9 cellular contexts compared by ENCODE assay signal in the genomic region with DNA sequence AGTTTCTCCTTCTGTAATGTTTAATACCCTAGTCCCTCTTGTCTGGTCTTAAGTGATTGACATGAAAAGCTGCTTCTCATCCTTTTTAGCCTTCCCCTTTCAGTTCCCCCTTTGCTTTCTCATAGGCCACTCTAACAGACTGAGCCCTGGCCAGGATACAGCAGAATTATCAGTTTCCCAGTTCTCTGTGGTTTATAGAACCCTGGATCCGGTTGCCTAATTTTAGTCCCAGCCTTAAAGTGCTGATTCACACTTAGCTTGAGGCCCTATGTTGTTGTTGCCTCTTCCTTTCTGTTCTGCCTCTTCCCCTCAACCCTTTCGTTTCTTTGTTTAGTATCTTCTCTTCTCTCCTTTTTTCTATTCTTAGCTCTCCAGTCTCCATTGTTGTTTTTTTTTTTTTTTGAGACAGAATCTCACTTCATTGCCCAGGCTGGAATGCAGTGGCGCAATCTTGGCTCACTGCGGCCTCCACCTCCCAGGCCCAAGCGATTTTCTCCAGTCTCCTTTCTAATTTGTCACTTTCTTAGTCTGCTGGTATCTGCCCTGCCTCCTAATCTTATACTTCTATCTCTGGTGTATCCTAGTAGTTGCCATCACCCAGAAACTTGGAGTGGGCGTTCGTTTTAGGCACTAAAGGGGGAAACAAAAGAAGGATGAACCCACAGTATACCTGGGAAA. TPM values are rescaled to one million over a fixed set of nuclear protein-coding genes. Genes with fewer than 3 reads are reported as not detected.
DNase-seq lines count a peak whose midpoint lies in the region; ATAC-seq, FAIRE-seq and TF ChIP-seq lines count a peak whose summit lies in the region.
"Had no signal": no experiment of that assay in that cellular context is flagged by ENCODE, and none has a peak within 500 bp of the region (broad histone marks: within the 10 kb centered on the region; RNA-seq: fewer than 3 reads in every experiment).

No MANE protein-coding gene starts in this region.

- H3K36me3 Mint-ChIP-seq in endothelial cell (ENCODE audit: low read depth, unreplicated experiment), result no peaks in the 10 kb centered on the region
- no peaks in the 10 kb centered on the region for H3K36me3 Mint-ChIP-seq in neural crest cell (ENCODE audit: low read depth)
- no peaks in the 10 kb centered on the region for H3K36me3 Mint-ChIP-seq in Calu3 (ENCODE audit: insufficient read depth, unreplicated experiment)

- H3K9me2 ChIP-seq in PC-3 (replicated peaks; ENCODE audit: low read length), result no peaks in the 10 kb centered on the region

- ATAC-seq in PC-3 (peak; percentile 58; the same call in 1 of the 2 replicates), HG03565 (IDR thresholded peaks at IDR 0.05; ENCODE audit: unreplicated experiment) (no peak)

- no peak overlapping the region for H3K4me2 ChIP-seq in PC-3 (ENCODE audit: low read length)

- H3K27me3 Mint-ChIP-seq in endothelial cell (ENCODE audit: unreplicated experiment), result peaks cover 6% of the 10 kb centered on the region
- no peaks in the 10 kb centered on the region for H3K27me3 Mint-ChIP-seq in neural crest cell (ENCODE audit: low read depth)
- no peaks in the 10 kb centered on the region for H3K27me3 Mint-ChIP-seq in Calu3 (ENCODE audit: unreplicated experiment)

- no peak for TF ChIP-seq CTCF in PC-3 (conservative IDR thresholded peaks at IDR 0.05; ENCODE audit: low read depth, low read length)
- no peak for TF ChIP-seq CTCF in endothelial cell (IDR thresholded peaks at IDR 0.05; ENCODE audit: unreplicated experiment)
- no peak for TF ChIP-seq CTCF in neural crest cell (conservative IDR thresholded peaks at IDR 0.05)
- TF ChIP-seq CTCF in Calu3 (IDR thresholded peaks at IDR 0.05; ENCODE audit: unreplicated experiment), result no peak

- H3F3A ChIP-seq in PC-3 (ENCODE audit: low read length, unreplicated experiment), result no peaks in the 10 kb centered on the region

- H3K9ac ChIP-seq in PC-3 (ENCODE audit: low read length), result no peak overlapping the region

- peaks cover 8% of the 10 kb centered on the region; the same call in 1 of the 2 replicates for H3K4me1 ChIP-seq in PC-3 (ENCODE audit: insufficient read depth, low read length)
- H3K4me1 ChIP-seq: psoas muscle had no signal

- CTCF ChIA-PET in PC-3 (lab: Charles Lee) (no interaction called here), Calu3 (lab: Charles Lee) (no interaction called here)

- H3K4me3 ChIP-seq in PC-3 (ENCODE audit: low read length), result no peak overlapping the region
- H3K4me3 ChIP-seq: psoas muscle had no signal

- H3K36me3 ChIP-seq in PC-3 (ENCODE audit: low read depth, low read length), result no peaks in the 10 kb centered on the region

- no peaks in the 10 kb centered on the region for H3K9me3 Mint-ChIP-seq in endothelial cell (ENCODE audit: unreplicated experiment)
- H3K9me3 Mint-ChIP-seq in neural crest cell, result no peaks in the 10 kb centered on the region
- H3K9me3 Mint-ChIP-seq in Calu3 (ENCODE audit: low read depth, unreplicated experiment), result no peaks in the 10 kb centered on the region

- no peak for TF ChIP-seq POLR2A in H54 (IDR thresholded peaks at IDR 0.05; ENCODE audit: low read depth, low read length)

- H3K27ac Mint-ChIP-seq in endothelial cell (ENCODE audit: unreplicated experiment) (peak overlapping the region; percentile 82), neural crest cell (ENCODE audit: unreplicated experiment) (peak overlapping the region; percentile 69), Calu3 (ENCODE audit: unreplicated experiment) (no peak overlapping the region)

- POLR2A ChIA-PET in PC-3 (lab: Charles Lee; ENCODE audit: unreplicated experiment), result no interaction called here

- BruUV-seq in PC-3 (replicated peaks; lab: Mats Ljungman, UMichigan) (no TSS peak), Calu3 (replicated peaks; lab: Mats Ljungman, UMichigan) (no TSS peak)

- peaks cover 10% of the 10 kb centered on the region for H3K4me1 Mint-ChIP-seq in endothelial cell (ENCODE audit: unreplicated experiment)
- peaks cover 13% of the 10 kb centered on the region for H3K4me1 Mint-ChIP-seq in neural crest cell
- H3K4me1 Mint-ChIP-seq in Calu3 (ENCODE audit: low read depth, unreplicated experiment), result peaks cover 10% of the 10 kb centered on the region

- DNase-seq in GF-D8 (lab: John Stamatoyannopoulos, UW) (peak; percentile 93), H54 (ENCODE audit: insufficient read length, low spot score) (peak; percentile 27), PC-3 (peak; percentile 36), endothelial cell (ENCODE audit: low spot score) (no peak), neural crest cell (ENCODE audit: low read depth, low spot score) (no peak), COLO668 (lab: John Stamatoyannopoulos, UW; ENCODE audit: unreplicated experiment) (no peak), Calu3 (no peak)

- H3K4me3 Mint-ChIP-seq in endothelial cell (ENCODE audit: unreplicated experiment) (no peak overlapping the region), neural crest cell (no peak overlapping the region), Calu3 (ENCODE audit: low read depth, unreplicated experiment) (no peak overlapping the region)

- H4K20me1 ChIP-seq in PC-3 (ENCODE audit: low read length), result no peaks in the 10 kb centered on the region

- intact Hi-C loops in PC-3 (cut with micrococcal nuclease) (loop anchor here (5.0 kb wide), 1 partner anchor 230 kb away; no protein-coding TSS in a partner anchor), Calu3 (cut with micrococcal nuclease; ENCODE audit: unreplicated experiment) (no loop called here)

- no peaks in the 10 kb centered on the region for H3K27me3 ChIP-seq in PC-3 (ENCODE audit: low read length)

- H3K79me2 ChIP-seq in PC-3 (ENCODE audit: low read length), result no peaks in the 10 kb centered on the region

- FAIRE-seq in H54 (lab: Jason Lieb, UNC), result no peak

- H3K27ac ChIP-seq in PC-3 (ENCODE audit: low read length), result no peak overlapping the region
- H3K27ac ChIP-seq: psoas muscle had no signal

- H3K9me3 ChIP-seq in PC-3 (ENCODE audit: low read length), result no peaks in the 10 kb centered on the region
- H3K9me3 ChIP-seq: psoas muscle had no signal

- peak overlapping the region; percentile 47 for H2AFZ ChIP-seq in PC-3 (ENCODE audit: low read length)

RNA-seq across cellular contexts. Expression of a gene that starts 2.9 kb away (rescaled TPM):
- total RNA-seq in PC-3 (2014; rRNA removed), result not detected in 2 replicates
- not detected for total RNA-seq in endothelial cell (ENCODE audit: unreplicated experiment)
- not detected in 2 replicates for total RNA-seq in neural crest cell
- total RNA-seq in Calu3 (2022), result not detected in 2 replicates

RNA-seq across cellular contexts. Expression of a gene that starts 19.6 kb away (rescaled TPM):
- total RNA-seq in PC-3 (2014; rRNA removed) (not detected in 2 replicates), endothelial cell (ENCODE audit: unreplicated experiment) (not detected), neural crest cell (not detected in 2 replicates), Calu3 (2022) (not detected in 2 replicates)
- total RNA-seq: psoas muscle had no signal

RNA-seq across cellular contexts. Expression of a gene that starts 56.7 kb away (rescaled TPM):
- total RNA-seq in PC-3 (2014; rRNA removed) (55.3 and 62.5 TPM in 2 replicates), endothelial cell (ENCODE audit: unreplicated experiment) (167 TPM), neural crest cell (0.82 and 1.6 TPM in 2 replicates), Calu3 (2022) (60.9 and 64.1 TPM in 2 replicates)

Comparison
In these comparisons a context has a peak if more than half of its experiments do, and no peak if none do; other contexts are left out.
1. DNase-seq: peak in GF-D8 (single experiment), H54 (single experiment) and PC-3 (single experiment); none in endothelial cell (single experiment), neural crest cell (single experiment), COLO668 (single experiment) and Calu3 (single experiment).
2. RNA of a gene that starts 56.7 kb away (total RNA-seq): 167 TPM in endothelial cell (single experiment), 55.3 to 62.5 TPM in PC-3 and 60.9 to 64.1 TPM in Calu3; 0.82 to 1.6 TPM in neural crest cell; every median in the first group is over 10 times any median in the second.